Comparison of ENCODE assay signal across 32 cellular contexts in genomic region chr3:74739242-74739641, GRCh38.
"Had no signal": no experiment of that assay in that cellular context is flagged by ENCODE, and none has a peak within 500 bp of the region (broad histone marks: within the 10 kb centered on the region; RNA-seq: fewer than 3 reads in every experiment).

No MANE protein-coding gene starts in this region.

- H3K9me3 ChIP-seq: adrenal gland, ascending aorta had no signal

- H3K27ac ChIP-seq: adrenal gland, ascending aorta, cardiac muscle cell, VCaP had no signal

- DNase-seq: activated B cell treated with CpG ODN at 0.5 μM for 24 hours; activated CD4-positive, alpha-beta memory T cell treated with anti-CD3 and anti-CD28 coated beads for 36 hours; activated CD4-positive, alpha-beta T cell treated with anti-CD3 and anti-CD28 coated beads for 4 hours; activated CD4-positive, alpha-beta T cell treated with anti-CD3 and anti-CD28 coated beads, Interleukin-2, amount 10 ng/mL, durations not matched to agents 24 days and 14 days; activated CD4-positive, alpha-beta T cell treated with anti-CD3 and anti-CD28 coated beads, Interleukin-2, amount 50 U/mL, for 1 hour; activated CD4-positive, alpha-beta T cell treated with anti-CD3 and anti-CD28 coated beads, Interleukin-2, amount 50 U/mL, for 4 hours; activated CD4-positive, CD25-positive, alpha-beta regulatory T cell treated with anti-CD3 and anti-CD28 coated beads, Interleukin-2, amount 50 U/mL, for 72 hours; activated CD8-positive, alpha-beta memory T cell treated with anti-CD3 and anti-CD28 coated beads, Interleukin-2, amount 50 U/mL, for 4 hours; activated CD8-positive, alpha-beta T cell treated with anti-CD3 and anti-CD28 coated beads for 36 hours; activated effector memory CD4-positive, alpha-beta T cell treated with anti-CD3 and anti-CD28 coated beads, Interleukin-2, amount 50 U/mL, for 16 hours; activated gamma-delta T cell treated with Interleukin-2 at 50 U/mL for 16 hours; activated naive CD4-positive, alpha-beta T cell; activated naive CD4-positive, alpha-beta T cell treated with anti-CD3 and anti-CD28 coated beads for 36 hours; activated naive CD4-positive, alpha-beta T cell treated with anti-CD3 and anti-CD28 coated beads, Interleukin-2, amount 50 U/mL, for 16 hours; activated naive CD8-positive, alpha-beta T cell treated with anti-CD3 and anti-CD28 coated beads for 36 hours; activated T-cell treated with anti-CD3 and anti-CD28 coated beads for 4 hours; activated T-cell treated with anti-CD3 and anti-CD28 coated beads, Interleukin-2, amount 50 U/mL, for 1 hour; activated T-cell treated with anti-CD3 and anti-CD28 coated beads, Interleukin-2, amount 50 U/mL, for 4 hours; activated T-cell treated with anti-CD3 and anti-CD28 coated beads, Interleukin-2, amount 50 U/mL, for 72 hours; adrenal gland; amniotic stem cell; anterior cingulate cortex; central memory CD4-positive, alpha-beta T cell; SW 1271; T-helper 1 cell; T-helper 2 cell; T-helper 9 cell had no signal

- ATAC-seq: activated CD8-positive, alpha-beta T cell treated with anti-CD3 and anti-CD28 coated beads for 36 hours; activated naive CD4-positive, alpha-beta T cell treated with anti-CD3 and anti-CD28 coated beads, Interleukin-2, amount 50 U/mL, for 72 hours; activated T-cell treated with anti-CD3 and anti-CD28 coated beads, Interleukin-2, amount 50 U/mL, for 4 hours; activated T-cell treated with anti-CD3 and anti-CD28 coated beads, Interleukin-2, amount 50 U/mL, for 72 hours; activated T-helper 17 cell treated with anti-CD3 and anti-CD28 coated beads, Interleukin-2, amount 50 U/mL, for 72 hours had no signal

- H3K4me1 ChIP-seq: adrenal gland, ascending aorta had no signal

- H3K36me3 ChIP-seq: adrenal gland, ascending aorta, cardiac muscle cell had no signal

- H3K4me3 ChIP-seq: adrenal gland, ascending aorta, cardiac muscle cell had no signal

- H3K27me3 ChIP-seq: adrenal gland, ascending aorta, cardiac muscle cell had no signal
